ENCODE assay signal across 11 cellular contexts in the genomic region with DNA sequence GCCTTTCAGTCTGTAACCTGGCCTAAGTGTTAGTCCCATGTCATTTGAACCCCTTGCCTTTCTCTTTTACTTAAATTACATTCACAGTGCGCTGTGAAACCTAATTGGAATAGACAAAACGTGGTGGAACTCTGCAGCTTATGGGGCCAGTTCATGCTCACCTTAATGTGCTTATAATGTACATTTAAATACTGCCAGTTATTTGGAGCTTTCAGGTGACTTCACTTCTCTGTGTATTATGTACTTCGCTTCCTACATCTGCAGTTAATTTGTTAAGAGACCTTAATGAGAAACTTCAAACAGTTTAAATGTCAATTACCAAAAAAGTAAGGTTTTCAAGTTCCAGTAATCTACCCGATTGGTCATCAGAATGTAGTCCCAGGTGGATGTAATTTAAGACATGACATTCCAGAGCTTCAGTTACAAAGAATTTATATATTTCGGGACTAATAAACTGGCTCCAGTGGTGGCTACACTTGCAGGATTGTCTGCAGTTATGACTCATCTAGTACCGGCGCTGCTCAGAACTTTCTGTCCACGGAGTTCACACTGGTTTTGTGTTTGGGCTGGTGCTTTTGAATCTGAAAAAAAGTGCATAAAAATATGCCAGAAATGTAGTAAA. TPM values are rescaled to one million over a fixed set of nuclear protein-coding genes. Genes with fewer than 3 reads are reported as not detected.
DNase-seq lines count a peak whose midpoint lies in the region; ATAC-seq and TF ChIP-seq lines count a peak whose summit lies in the region.
"Had no signal": no experiment of that assay in that cellular context is flagged by ENCODE, and none has a peak within 500 bp of the region (broad histone marks: within the 10 kb centered on the region; RNA-seq: fewer than 3 reads in every experiment).

No MANE protein-coding gene starts in this region.

- no peak for TF ChIP-seq CTCF in foreskin fibroblast (IDR thresholded peaks at IDR 0.05; ENCODE audit: low read depth, low read length)

- DNase-seq in HCEC 1CT: peak; percentile 43
- DNase-seq in adipocyte (ENCODE audit: low read depth): peak; percentile 79
- DNase-seq in foreskin fibroblast: peak; percentile 48 to 74
- no peak for DNase-seq in NOMO-1 treated with dmso at 0.1 percent for 144 hours (lab: John Stamatoyannopoulos, UW; ENCODE audit: unreplicated experiment)
- no peak for DNase-seq in activated CD4-positive, alpha-beta T cell treated with anti-CD3 and anti-CD28 coated beads for 4 hours
- DNase-seq: activated naive CD4-positive, alpha-beta T cell treated with Interleukin-2 at 50 U/mL for 16 hours; left colon; NCI-H1930 had no signal

- ATAC-seq in GM21786 (IDR thresholded peaks at IDR 0.05; ENCODE audit: unreplicated experiment): no peak
- ATAC-seq: left colon had no signal

- H3K4me1 ChIP-seq in adipocyte (ENCODE audit: control insufficient read depth, insufficient read depth, low read length): peaks cover 28% of the 10 kb centered on the region
- peaks cover 20% of the 10 kb centered on the region for H3K4me1 ChIP-seq in skeletal muscle satellite cell (ENCODE audit: control insufficient read depth, insufficient read depth, low read length)
- H3K4me1 ChIP-seq: vagina had no signal

- H3K36me3 ChIP-seq in adipocyte (ENCODE audit: control insufficient read depth, insufficient read depth, low read length, severe bottlenecking) (no peaks in the 10 kb centered on the region), skeletal muscle satellite cell (ENCODE audit: insufficient read depth, low read length) (no peaks in the 10 kb centered on the region)
- H3K36me3 ChIP-seq: vagina had no signal

- peak overlapping the region; percentile 66 for H3K4me2 ChIP-seq in skeletal muscle satellite cell (ENCODE audit: low read length)

- H3K9ac ChIP-seq in adipocyte (ENCODE audit: low read length) (peak overlapping the region; percentile 19), skeletal muscle satellite cell (ENCODE audit: low read depth, low read length) (no peak overlapping the region)

- H3K27me3 ChIP-seq in adipocyte (replicated peaks; ENCODE audit: control insufficient read depth, insufficient read depth, low read length) (no peaks in the 10 kb centered on the region), skeletal muscle satellite cell (ENCODE audit: control insufficient read depth, insufficient read depth, low read length) (no peaks in the 10 kb centered on the region)
- H3K27me3 ChIP-seq: vagina had no signal

- H3K9me3 ChIP-seq in adipocyte (ENCODE audit: control insufficient read depth, low read length): no peaks in the 10 kb centered on the region
- no peaks in the 10 kb centered on the region for H3K9me3 ChIP-seq in skeletal muscle satellite cell (replicated peaks; ENCODE audit: low read length)
- H3K9me3 ChIP-seq: vagina had no signal

- H3K4me3 ChIP-seq in adipocyte (ENCODE audit: low read length): peak overlapping the region; percentile 72
- peak overlapping the region; percentile 13 to 14 for H3K4me3 ChIP-seq in foreskin fibroblast (ENCODE audit: low read depth in 1 of 2, low read length in 2 of 2)
- H3K4me3 ChIP-seq in skeletal muscle satellite cell (ENCODE audit: low read length): peak overlapping the region; percentile 26
- H3K4me3 ChIP-seq: vagina had no signal

RNA-seq across cellular contexts. Expression of gene CLYBL, which starts 20.1 kb away (rescaled TPM):
- total RNA-seq in skeletal muscle satellite cell (2012; rRNA removed): 1.5 and 1.8 TPM in 2 replicates

Comparison
In these comparisons a context has a peak if more than half of its experiments do, and no peak if none do; other contexts are left out.
1. DNase-seq: peak in HCEC 1CT (single experiment), adipocyte (single experiment) and foreskin fibroblast (2 of 2); none in NOMO-1 treated with dmso at 0.1 percent for 144 hours (single experiment) and activated CD4-positive, alpha-beta T cell treated with anti-CD3 and anti-CD28 coated beads for 4 hours (0 of 2).
2. H3K4me3 ChIP-seq: peak in every context shown above with its lines; median percentile 72 in adipocyte; 26 in skeletal muscle satellite cell; 14 in foreskin fibroblast.